In genomic region chr10:70528726-70529362, GRCh38 we compare ENCODE assay signal across 11 cellular contexts. TPM values are rescaled to one million over a fixed set of nuclear protein-coding genes. Genes with fewer than 3 reads are reported as not detected.
DNase-seq lines count a peak whose midpoint lies in the region; ATAC-seq, FAIRE-seq and TF ChIP-seq lines count a peak whose summit lies in the region.
"Had no signal": no experiment of that assay in that cellular context is flagged by ENCODE, and none has a peak within 500 bp of the region (broad histone marks: within the 10 kb centered on the region; RNA-seq: fewer than 3 reads in every experiment).

No MANE protein-coding gene starts in this region.

- peaks cover 0 to 4% (median 0%) of the 10 kb centered on the region in 9 donors for H3K4me1 ChIP-seq in heart right ventricle
- H3K4me1 ChIP-seq: tibial artery had no signal

- DNase-seq in AG08395 (ENCODE audit: low spot score) = peak; percentile 72
- DNase-seq in GM18507 (ENCODE audit: extremely low spot score, insufficient read length, low read depth) = no peak
- peak; percentile 45 for DNase-seq in SK-N-DZ (ENCODE audit: low spot score)
- peak in 1 of 2 donors; percentile 38 for DNase-seq in heart right ventricle
- DNase-seq in NCI-H446 (lab: John Stamatoyannopoulos, UW) = no peak
- DNase-seq: naive thymus-derived CD4-positive, alpha-beta T cell; NCI-H1092; tibial artery had no signal

- H3K36me3 ChIP-seq in heart right ventricle = peaks cover 0 to 66% (median 9%) of the 10 kb centered on the region in 9 donors

- WGBS in heart right ventricle, 2 donors = 78 to 87% methylated on average over 11 of the region's 11 CpGs

- peak in 6 of 8 donors; percentile 41 to 69 (median 60) for ATAC-seq in heart right ventricle
- ATAC-seq in HG03159 (IDR thresholded peaks at IDR 0.05; ENCODE audit: unreplicated experiment) = no peak
- no peak for ATAC-seq in GM19023 (IDR thresholded peaks at IDR 0.05; ENCODE audit: unreplicated experiment)
- no peak for ATAC-seq in GM21447 (IDR thresholded peaks at IDR 0.05; ENCODE audit: unreplicated experiment)
- ATAC-seq: naive thymus-derived CD4-positive, alpha-beta T cell had no signal

- FAIRE-seq in GM18507 (lab: Jason Lieb, UNC) = peak; percentile 74

- intact Hi-C loops in heart right ventricle (cut with DNase I) = no loop called here

- H3K27ac ChIP-seq in heart right ventricle = no peak overlapping the region
- H3K27ac ChIP-seq: tibial artery had no signal

- no peak overlapping the region for H3K4me3 ChIP-seq in heart right ventricle
- H3K4me3 ChIP-seq: tibial artery had no signal

- no peaks in the 10 kb centered on the region for H3K27me3 ChIP-seq in heart right ventricle
- H3K27me3 ChIP-seq: tibial artery had no signal

- H3K9me3 ChIP-seq in heart right ventricle = no peaks in the 10 kb centered on the region
- H3K9me3 ChIP-seq: tibial artery had no signal

- TF ChIP-seq CTCF in heart right ventricle (IDR thresholded peaks at IDR 0.05) = no peak

RNA-seq across cellular contexts. Expression of gene PALD1, which starts 50.3 kb away (rescaled TPM):
- polyA plus RNA-seq in SK-N-DZ (2014; cell fraction: cytosol; rRNA removed) = 16.5 and 20.9 TPM in 2 replicates
- polyA plus RNA-seq in SK-N-DZ (2014; cell fraction: nucleus; rRNA removed) = 20.6 and 23.2 TPM in 2 replicates
- 10 to 100 TPM in 1 of 10 donors, 1 to 10 TPM in 9; 4.8 to 10.3 (median 6.1) TPM for total RNA-seq in heart right ventricle
- 1 to 10 TPM; 4.1 to 5.6 TPM for polyA plus RNA-seq in heart right ventricle

Comparison
In these comparisons a context has a peak if more than half of its experiments do, and no peak if none do; other contexts are left out.
1. DNase-seq: peak in AG08395 (single experiment) and SK-N-DZ (single experiment); none in GM18507 (single experiment) and NCI-H446 (0 of 2).
2. ATAC-seq: peak in heart right ventricle (6 of 8); none in HG03159 (single experiment), GM19023 (single experiment) and GM21447 (single experiment).